8 cellular contexts compared by ENCODE assay signal in genomic region chr1:231335663-231336602, GRCh38. TPM values are rescaled to one million over a fixed set of nuclear protein-coding genes. Genes with fewer than 3 reads are reported as not detected.
A peak's percentile ranks its signal among the peaks of the same experiment; 100 is the strongest.
DNase-seq lines count a peak whose midpoint lies in the region; ATAC-seq and TF ChIP-seq lines count a peak whose summit lies in the region.

No MANE protein-coding gene starts in this region.

- H3K9ac ChIP-seq in HCT116 (ENCODE audit: low read length) (peak overlapping the region; percentile 85; the same call in 1 of the 2 replicates), SK-N-MC (ENCODE audit: insufficient read length) (peak overlapping the region; percentile 89)

- no peak for TF ChIP-seq CTCF in HCT116 (IDR thresholded peaks at IDR 0.05 in 2 of 3, conservative IDR thresholded peaks at IDR 0.05 in 1 of 3; ENCODE audit: borderline replicate concordance in 1 of 3, insufficient read depth in 1 of 3, low read depth in 2 of 3, low read length in 2 of 3)
- no peak for TF ChIP-seq CTCF in gastroesophageal sphincter (IDR thresholded peaks at IDR 0.05)

- no peaks in the 10 kb centered on the region for H3K9me2 ChIP-seq in HCT116 (ENCODE audit: insufficient read depth)

- H3K4me2 ChIP-seq in HCT116 (ENCODE audit: low read length), result peak overlapping the region; percentile 83

- 69 to 70% methylated on average over 2 to 9 of the region's 21 CpGs for WGBS in gastroesophageal sphincter (ENCODE audit: low coverage in 1 of 2), 2 donors

- peaks cover 77% of the 10 kb centered on the region for H3K79me2 ChIP-seq in HCT116 (ENCODE audit: insufficient read depth, low read length)

- CTCF ChIA-PET in HCT116 (lab: Charles Lee), result no interaction called here

- no TSS peak for BruUV-seq in HCT116 (replicated peaks; lab: Mats Ljungman, UMichigan)

- H3K4me3 ChIP-seq in HCT116 (replicated peaks in 1 of 2; ENCODE audit: low read depth in 1 of 2, low read length in 2 of 2), result peak overlapping the region in 1 of 2 experiments; percentile 91; a peak in 1 of 4 replicates
- H3K4me3 ChIP-seq in SK-N-MC, result peak overlapping the region; percentile 86
- peak overlapping the region; percentile 74 to 85 for H3K4me3 ChIP-seq in gastroesophageal sphincter
- H3K4me3 ChIP-seq in skin epidermis, result peak overlapping the region; percentile 64 to 94 (median 87)

- H4K20me1 ChIP-seq in HCT116 (ENCODE audit: insufficient read depth), result no peaks in the 10 kb centered on the region

- TF ChIP-seq EP300 in gastroesophageal sphincter (IDR thresholded peaks at IDR 0.05), result no peak

- POLR2A ChIA-PET in HCT116 (lab: Charles Lee), result no interaction called here

- H3K27me3 ChIP-seq in HCT116 (ENCODE audit: insufficient read depth, low read length) (no peaks in the 10 kb centered on the region), gastroesophageal sphincter (no peaks in the 10 kb centered on the region)

- intact Hi-C loops in HCT116 (cut with micrococcal nuclease), result no loop called here

- DNase-seq in HCT116 (ENCODE audit: low read depth, low spot score) (no peak), SK-N-MC (ENCODE audit: low read depth, low spot score) (no peak), AG08395 (ENCODE audit: low spot score) (no peak)
- DNase-seq in stimulated activated CD4-positive, alpha-beta T cell treated with anti-CD3 and anti-CD28 coated beads, Interleukin-2, amount 100 ng/mL, for 48 hours, result no peak

- TF ChIP-seq RAD21 in HCT116 (IDR thresholded peaks at IDR 0.05; ENCODE audit: low read depth), result no peak

- H3K27ac ChIP-seq in HCT116 (ENCODE audit: low read depth, low read length) (no peak overlapping the region), SK-N-MC (no peak overlapping the region), gastroesophageal sphincter (peak overlapping the region in 2 of 4 donors; percentile 92 to 94), skin epidermis (peak overlapping the region in 8 of 21 experiments; percentile 55 to 94 (median 90))

- H3K4me1 ChIP-seq in HCT116 (ENCODE audit: control insufficient read depth in 1 of 2, insufficient read depth in 2 of 2, low read length in 2 of 2) (peaks cover 14 to 28% of the 10 kb centered on the region in 2 experiments; a peak in 3 of 4 replicates), gastroesophageal sphincter (peaks cover 4 to 71% (median 34%) of the 10 kb centered on the region in 3 donors)

- H2AFZ ChIP-seq in HCT116 (ENCODE audit: low read depth, low read length, poor library complexity, severe bottlenecking), result no peak overlapping the region

- RAD21 ChIA-PET in HCT116 (lab: Charles Lee; ENCODE audit: low non-redundant PET in 1 of 2, low total read pairs in 2 of 2, uncharacterized antibody in 2 of 2, unreplicated experiment in 2 of 2), result no interaction called here

- H3K9me3 ChIP-seq in HCT116 (ENCODE audit: control insufficient read depth in 1 of 2, insufficient read depth in 1 of 2, low read depth in 1 of 2, low read length in 2 of 2), result no peaks in the 10 kb centered on the region
- no peaks in the 10 kb centered on the region for H3K9me3 ChIP-seq in SK-N-MC (ENCODE audit: low read depth, low read length)
- no peaks in the 10 kb centered on the region for H3K9me3 ChIP-seq in gastroesophageal sphincter

- ATAC-seq in HCT116 (no peak), gastroesophageal sphincter (no peak), GM18502 (IDR thresholded peaks at IDR 0.05; ENCODE audit: poor library complexity, unreplicated experiment) (no peak), HG03565 (IDR thresholded peaks at IDR 0.05; ENCODE audit: unreplicated experiment) (no peak)

- no peak for TF ChIP-seq POLR2A in HCT116 (IDR thresholded peaks at IDR 0.05; ENCODE audit: borderline replicate concordance, extremely low read depth, insufficient read depth, insufficient read length)
- no peak for TF ChIP-seq POLR2A in gastroesophageal sphincter (IDR thresholded peaks at IDR 0.05)

- H3K36me3 ChIP-seq in HCT116 (ENCODE audit: control insufficient read depth in 1 of 2, insufficient read depth in 2 of 2, low read length in 2 of 2), result peaks cover under 1 to 6% of the 10 kb centered on the region in 2 experiments; a peak in 2 of 4 replicates
- H3K36me3 ChIP-seq in SK-N-MC (ENCODE audit: insufficient read depth, low read length), result peaks cover 12% of the 10 kb centered on the region
- H3K36me3 ChIP-seq in gastroesophageal sphincter, result peaks cover 0 to 6% of the 10 kb centered on the region in 2 donors

TF ChIP-seq in HCT116, 20 proteins besides CTCF, POLR2A, EP300 and RAD21:
- TF ChIP-seq MAX (IDR thresholded peaks at IDR 0.05) (no peak), TCF7L2 (IDR thresholded peaks at IDR 0.05; ENCODE audit: borderline replicate concordance, extremely low read depth, insufficient read depth, insufficient read length) (no peak), POLR2AphosphoS5 (IDR thresholded peaks at IDR 0.05; ENCODE audit: low read depth, low read length) (no peak), CEBPB (IDR thresholded peaks at IDR 0.05; ENCODE audit: low read depth) (no peak), SIN3A (IDR thresholded peaks at IDR 0.05; ENCODE audit: low read depth) (no peak), ELF1 (IDR thresholded peaks at IDR 0.05; ENCODE audit: borderline replicate concordance, low read depth) (no peak)

RNA-seq across cellular contexts. Expression of gene EXOC8, which starts 1.7 kb away (rescaled TPM):
- total RNA-seq in HCT116 (2021; ENCODE audit: unreplicated experiment) (12.7 TPM), gastroesophageal sphincter (10 to 100 TPM; 11.8 to 15.3 (median 14.4) TPM)
- 3.5 and 4.5 TPM in 2 replicates for polyA plus RNA-seq in HCT116 (2012)

RNA-seq across cellular contexts. Expression of gene SPRTN, which starts 2.2 kb away (rescaled TPM):
- 14.9 TPM for total RNA-seq in HCT116 (2021; ENCODE audit: unreplicated experiment)
- 6.3 and 6.4 TPM in 2 replicates for polyA plus RNA-seq in HCT116 (2012)
- total RNA-seq in gastroesophageal sphincter, result 10 to 100 TPM; 15.3 to 34.7 (median 20.7) TPM
